ENCODE assay signal across 1 cellular context in genomic region chr2:170715932-170716777, GRCh38.
TF ChIP-seq lines count a peak whose summit lies in the region.

No MANE protein-coding gene starts in this region.

TF ChIP-seq in HepG2, 621 proteins besides CTCF, POLR2A, EP300 and RAD21 (continued from another document and continues in another):
- TF ChIP-seq ZNF83 (CRISPR knock-in tag; IDR thresholded peaks at IDR 0.05; ENCODE audit: borderline replicate concordance) (peak; percentile 80; the same call in 1 of the 2 replicates), CENPX (CRISPR knock-in tag; IDR thresholded peaks at IDR 0.05) (no peak), FOXO4 (CRISPR knock-in tag; conservative IDR thresholded peaks at IDR 0.05) (0 out of 2 replicates have a peak, but pooled peaks have one; percentile 5), ZFY (CRISPR knock-in tag; IDR thresholded peaks at IDR 0.05) (no peak), ZBTB10 (CRISPR knock-in tag; IDR thresholded peaks at IDR 0.05; ENCODE audit: borderline replicate concordance) (peak; percentile 3; the same call in 1 of the 2 replicates), FLYWCH1 (CRISPR knock-in tag; IDR thresholded peaks at IDR 0.05) (no peak), BCL6 (CRISPR knock-in tag; IDR thresholded peaks at IDR 0.05) (peak; percentile 17; the same call in 1 of the 2 replicates), IKZF1 (IDR thresholded peaks at IDR 0.05) (no peak), DR1 (CRISPR knock-in tag; IDR thresholded peaks at IDR 0.05) (no peak; the same call in 1 of the 2 replicates), SIN3B (IDR thresholded peaks at IDR 0.05; ENCODE audit: low read length) (no peak), AHR (CRISPR knock-in tag; IDR thresholded peaks at IDR 0.05) (0 out of 2 replicates have a peak, but pooled peaks have one; percentile 10), ASH2L (IDR thresholded peaks at IDR 0.05; ENCODE audit: insufficient read length, low read depth, low read length) (no peak), FOSL2 (CRISPR knock-in tag; IDR thresholded peaks at IDR 0.05) (no peak), ZMYM3 (CRISPR knock-in tag; IDR thresholded peaks at IDR 0.05) (no peak), NFIC (IDR thresholded peaks at IDR 0.05; ENCODE audit: low read length) (no peak), ZNF354B (CRISPR knock-in tag; IDR thresholded peaks at IDR 0.05) (peak; percentile 21; the same call in 1 of the 2 replicates), DZIP1 (CRISPR knock-in tag; IDR thresholded peaks at IDR 0.05) (0 out of 2 replicates have a peak, but pooled peaks have one; percentile 2), XBP1 (CRISPR knock-in tag; IDR thresholded peaks at IDR 0.05) (no peak), ZNF839 (CRISPR knock-in tag; IDR thresholded peaks at IDR 0.05; ENCODE audit: borderline replicate concordance) (no peak), IRF2 (CRISPR knock-in tag; IDR thresholded peaks at IDR 0.05) (no peak), IKZF5 (CRISPR knock-in tag; IDR thresholded peaks at IDR 0.05) (no peak), HNRNPK (IDR thresholded peaks at IDR 0.05; ENCODE audit: low read depth, low read length, poor library complexity, severe bottlenecking) (peak; percentile 87), NR2F1 (CRISPR knock-in tag; IDR thresholded peaks at IDR 0.05) (no peak), MXI1 (IDR thresholded peaks at IDR 0.05; ENCODE audit: borderline replicate concordance, low read depth, low read length) (no peak), HDAC2 (CRISPR knock-in tag; IDR thresholded peaks at IDR 0.05) (no peak), HNRNPLL (IDR thresholded peaks at IDR 0.05; ENCODE audit: low read depth, low read length, poor library complexity, severe bottlenecking) (peak; percentile 88), ZNF256 (CRISPR knock-in tag; conservative IDR thresholded peaks at IDR 0.05) (0 out of 2 replicates have a peak, but pooled peaks have one; percentile 0), HMGXB4 (CRISPR knock-in tag; IDR thresholded peaks at IDR 0.05; ENCODE audit: borderline replicate concordance in 1 of 2, low read depth in 1 of 2) (0 out of 4 replicates have a peak, but pooled peaks of 1 of the 2 experiments have one; percentile 1), NFYC (CRISPR knock-in tag; IDR thresholded peaks at IDR 0.05) (no peak; the same call in 1 of the 2 replicates), SNAPC5 (CRISPR knock-in tag; IDR thresholded peaks at IDR 0.05; ENCODE audit: borderline replicate concordance) (no peak; the same call in 1 of the 2 replicates), CCDC6 (CRISPR knock-in tag; IDR thresholded peaks at IDR 0.05) (peak; percentile 54; the same call in 1 of the 2 replicates), HBP1 (CRISPR knock-in tag; IDR thresholded peaks at IDR 0.05; ENCODE audit: low read depth) (no peak), MXD3 (CRISPR knock-in tag; IDR thresholded peaks at IDR 0.05) (no peak), PRMT3 (CRISPR knock-in tag; IDR thresholded peaks at IDR 0.05; ENCODE audit: borderline replicate concordance, low read depth) (peak; percentile 81; the same call in 1 of the 2 replicates), TAF15 (IDR thresholded peaks at IDR 0.05; ENCODE audit: low read depth, low read length, poor library complexity, severe bottlenecking) (peak; percentile 30), PCBP2 (optimal IDR thresholded peaks at IDR 0.05; ENCODE audit: low read depth, low read length, poor library complexity, severe bottlenecking) (no peak), RELA (CRISPR knock-in tag; IDR thresholded peaks at IDR 0.05) (no peak), SUZ12 (IDR thresholded peaks at IDR 0.05; ENCODE audit: low read depth, low read length) (no peak), ZNF547 (CRISPR knock-in tag; IDR thresholded peaks at IDR 0.05) (no peak), ZNF296 (CRISPR knock-in tag; conservative IDR thresholded peaks at IDR 0.05) (no peak), MLX (CRISPR knock-in tag; IDR thresholded peaks at IDR 0.05) (no peak), ZNF720 (CRISPR knock-in tag; IDR thresholded peaks at IDR 0.05) (0 out of 2 replicates have a peak, but pooled peaks have one; percentile 49), ZNF615 (CRISPR knock-in tag; IDR thresholded peaks at IDR 0.05; ENCODE audit: borderline replicate concordance) (0 out of 2 replicates have a peak, but pooled peaks have one; percentile 68), POLR2G (IDR thresholded peaks at IDR 0.05; ENCODE audit: low read depth, low read length) (0 out of 2 replicates have a peak, but pooled peaks have one; percentile 6), HNRNPH1 (optimal IDR thresholded peaks at IDR 0.05; ENCODE audit: low read depth, low read length) (peak; percentile 69), ZHX1 (CRISPR knock-in tag; IDR thresholded peaks at IDR 0.05; ENCODE audit: low read depth) (peak; percentile 15; the same call in 1 of the 2 replicates), ZNF775 (CRISPR knock-in tag; IDR thresholded peaks at IDR 0.05; ENCODE audit: borderline replicate concordance) (no peak), ZNF264 (CRISPR knock-in tag; IDR thresholded peaks at IDR 0.05) (no peak), ZNF672 (CRISPR knock-in tag; IDR thresholded peaks at IDR 0.05) (0 out of 2 replicates have a peak, but pooled peaks have one; percentile 48), ISL2 (CRISPR knock-in tag; IDR thresholded peaks at IDR 0.05) (peak; percentile 51; the same call in 1 of the 2 replicates), ZC3H4 (CRISPR knock-in tag; IDR thresholded peaks at IDR 0.05; ENCODE audit: borderline replicate concordance) (peak; percentile 82; the same call in 1 of the 2 replicates), PCBP1 (IDR thresholded peaks at IDR 0.05; ENCODE audit: borderline replicate concordance, low read depth, low read length) (0 out of 2 replicates have a peak, but pooled peaks have one; percentile 1), YY1 (IDR thresholded peaks at IDR 0.05; ENCODE audit: insufficient read depth, insufficient replicate concordance, low read depth, low read length) (no peak), POLR2AphosphoS5 (IDR thresholded peaks at IDR 0.05; ENCODE audit: low read depth, low read length) (peak; percentile 42; the same call in 1 of the 2 replicates)
